Comparison of ENCODE assay signal across 1 cellular context in the genomic region with DNA sequence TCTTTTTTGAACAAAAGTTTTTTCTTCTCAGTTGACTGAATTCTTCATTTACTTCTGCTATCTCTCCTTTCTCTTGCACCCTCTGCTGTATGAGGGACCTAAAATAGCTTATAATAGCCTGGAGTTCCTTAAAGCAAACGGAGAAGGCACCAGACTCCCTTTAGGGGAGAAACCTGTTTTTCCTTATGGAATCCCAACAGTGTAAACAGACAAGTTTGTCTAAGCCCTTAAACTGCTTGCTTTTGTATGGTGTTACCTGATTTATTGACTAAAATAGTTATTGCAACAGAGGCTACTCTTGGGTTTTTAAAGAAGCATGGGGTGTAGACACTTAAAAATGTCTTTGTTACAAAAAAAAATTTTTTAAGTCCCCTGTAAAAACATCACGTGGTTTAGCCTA.
TF ChIP-seq lines count a peak whose summit lies in the region.

No MANE protein-coding gene starts in this region.

TF ChIP-seq in GM23338, 12 proteins besides CTCF, POLR2A, EP300 and RAD21 (continued from another document):
- TF ChIP-seq, protein P1, sequence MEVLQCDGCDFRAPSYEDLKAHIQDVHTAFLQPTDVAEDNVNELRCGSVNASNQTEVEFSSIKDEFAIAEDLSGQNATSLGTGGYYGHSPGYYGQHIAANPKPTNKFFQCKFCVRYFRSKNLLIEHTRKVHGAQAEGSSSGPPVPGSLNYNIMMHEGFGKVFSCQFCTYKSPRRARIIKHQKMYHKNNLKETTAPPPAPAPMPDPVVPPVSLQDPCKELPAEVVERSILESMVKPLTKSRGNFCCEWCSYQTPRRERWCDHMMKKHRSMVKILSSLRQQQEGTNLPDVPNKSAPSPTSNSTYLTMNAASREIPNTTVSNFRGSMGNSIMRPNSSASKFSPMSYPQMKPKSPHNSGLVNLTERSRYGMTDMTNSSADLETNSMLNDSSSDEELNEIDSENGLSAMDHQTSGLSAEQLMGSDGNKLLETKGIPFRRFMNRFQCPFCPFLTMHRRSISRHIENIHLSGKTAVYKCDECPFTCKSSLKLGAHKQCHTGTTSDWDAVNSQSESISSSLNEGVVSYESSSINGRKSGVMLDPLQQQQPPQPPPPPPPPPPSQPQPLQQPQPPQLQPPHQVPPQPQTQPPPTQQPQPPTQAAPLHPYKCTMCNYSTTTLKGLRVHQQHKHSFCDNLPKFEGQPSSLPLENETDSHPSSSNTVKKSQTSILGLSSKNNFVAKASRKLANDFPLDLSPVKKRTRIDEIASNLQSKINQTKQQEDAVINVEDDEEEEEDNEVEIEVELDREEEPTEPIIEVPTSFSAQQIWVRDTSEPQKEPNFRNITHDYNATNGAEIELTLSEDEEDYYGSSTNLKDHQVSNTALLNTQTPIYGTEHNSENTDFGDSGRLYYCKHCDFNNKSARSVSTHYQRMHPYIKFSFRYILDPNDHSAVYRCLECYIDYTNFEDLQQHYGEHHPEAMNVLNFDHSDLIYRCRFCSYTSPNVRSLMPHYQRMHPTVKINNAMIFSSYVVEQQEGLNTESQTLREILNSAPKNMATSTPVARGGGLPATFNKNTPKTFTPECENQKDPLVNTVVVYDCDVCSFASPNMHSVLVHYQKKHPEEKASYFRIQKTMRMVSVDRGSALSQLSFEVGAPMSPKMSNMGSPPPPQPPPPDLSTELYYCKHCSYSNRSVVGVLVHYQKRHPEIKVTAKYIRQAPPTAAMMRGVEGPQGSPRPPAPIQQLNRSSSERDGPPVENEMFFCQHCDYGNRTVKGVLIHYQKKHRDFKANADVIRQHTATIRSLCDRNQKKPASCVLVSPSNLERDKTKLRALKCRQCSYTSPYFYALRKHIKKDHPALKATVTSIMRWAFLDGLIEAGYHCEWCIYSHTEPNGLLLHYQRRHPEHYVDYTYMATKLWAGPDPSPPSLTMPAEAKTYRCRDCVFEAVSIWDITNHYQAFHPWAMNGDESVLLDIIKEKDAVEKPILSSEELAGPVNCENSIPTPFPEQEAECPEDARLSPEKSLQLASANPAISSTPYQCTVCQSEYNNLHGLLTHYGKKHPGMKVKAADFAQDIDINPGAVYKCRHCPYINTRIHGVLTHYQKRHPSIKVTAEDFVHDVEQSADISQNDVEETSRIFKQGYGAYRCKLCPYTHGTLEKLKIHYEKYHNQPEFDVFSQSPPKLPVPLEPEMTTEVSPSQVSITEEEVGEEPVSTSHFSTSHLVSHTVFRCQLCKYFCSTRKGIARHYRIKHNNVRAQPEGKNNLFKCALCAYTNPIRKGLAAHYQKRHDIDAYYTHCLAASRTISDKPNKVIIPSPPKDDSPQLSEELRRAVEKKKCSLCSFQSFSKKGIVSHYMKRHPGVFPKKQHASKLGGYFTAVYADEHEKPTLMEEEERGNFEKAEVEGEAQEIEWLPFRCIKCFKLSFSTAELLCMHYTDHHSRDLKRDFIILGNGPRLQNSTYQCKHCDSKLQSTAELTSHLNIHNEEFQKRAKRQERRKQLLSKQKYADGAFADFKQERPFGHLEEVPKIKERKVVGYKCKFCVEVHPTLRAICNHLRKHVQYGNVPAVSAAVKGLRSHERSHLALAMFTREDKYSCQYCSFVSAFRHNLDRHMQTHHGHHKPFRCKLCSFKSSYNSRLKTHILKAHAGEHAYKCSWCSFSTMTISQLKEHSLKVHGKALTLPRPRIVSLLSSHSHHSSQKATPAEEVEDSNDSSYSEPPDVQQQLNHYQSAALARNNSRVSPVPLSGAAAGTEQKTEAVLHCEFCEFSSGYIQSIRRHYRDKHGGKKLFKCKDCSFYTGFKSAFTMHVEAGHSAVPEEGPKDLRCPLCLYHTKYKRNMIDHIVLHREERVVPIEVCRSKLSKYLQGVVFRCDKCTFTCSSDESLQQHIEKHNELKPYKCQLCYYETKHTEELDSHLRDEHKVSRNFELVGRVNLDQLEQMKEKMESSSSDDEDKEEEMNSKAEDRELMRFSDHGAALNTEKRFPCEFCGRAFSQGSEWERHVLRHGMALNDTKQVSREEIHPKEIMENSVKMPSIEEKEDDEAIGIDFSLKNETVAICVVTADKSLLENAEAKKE (CRISPR knock-in tag; IDR thresholded peaks at IDR 0.05): no peak
- TF ChIP-seq ZNF114 (CRISPR knock-in tag; IDR thresholded peaks at IDR 0.05) (no peak), CREB1 (CRISPR knock-in tag; IDR thresholded peaks at IDR 0.05; ENCODE audit: low read depth) (no peak), STAT1 (IDR thresholded peaks at IDR 0.05; ENCODE audit: unreplicated experiment) (no peak), POLR2AphosphoS5 (IDR thresholded peaks at IDR 0.05; ENCODE audit: low read depth) (no peak), ZNF331 (CRISPR knock-in tag; IDR thresholded peaks at IDR 0.05; ENCODE audit: low read depth) (no peak), NANOG (IDR thresholded peaks at IDR 0.05; ENCODE audit: borderline replicate concordance) (no peak)
- TF ChIP-seq, protein P2, sequence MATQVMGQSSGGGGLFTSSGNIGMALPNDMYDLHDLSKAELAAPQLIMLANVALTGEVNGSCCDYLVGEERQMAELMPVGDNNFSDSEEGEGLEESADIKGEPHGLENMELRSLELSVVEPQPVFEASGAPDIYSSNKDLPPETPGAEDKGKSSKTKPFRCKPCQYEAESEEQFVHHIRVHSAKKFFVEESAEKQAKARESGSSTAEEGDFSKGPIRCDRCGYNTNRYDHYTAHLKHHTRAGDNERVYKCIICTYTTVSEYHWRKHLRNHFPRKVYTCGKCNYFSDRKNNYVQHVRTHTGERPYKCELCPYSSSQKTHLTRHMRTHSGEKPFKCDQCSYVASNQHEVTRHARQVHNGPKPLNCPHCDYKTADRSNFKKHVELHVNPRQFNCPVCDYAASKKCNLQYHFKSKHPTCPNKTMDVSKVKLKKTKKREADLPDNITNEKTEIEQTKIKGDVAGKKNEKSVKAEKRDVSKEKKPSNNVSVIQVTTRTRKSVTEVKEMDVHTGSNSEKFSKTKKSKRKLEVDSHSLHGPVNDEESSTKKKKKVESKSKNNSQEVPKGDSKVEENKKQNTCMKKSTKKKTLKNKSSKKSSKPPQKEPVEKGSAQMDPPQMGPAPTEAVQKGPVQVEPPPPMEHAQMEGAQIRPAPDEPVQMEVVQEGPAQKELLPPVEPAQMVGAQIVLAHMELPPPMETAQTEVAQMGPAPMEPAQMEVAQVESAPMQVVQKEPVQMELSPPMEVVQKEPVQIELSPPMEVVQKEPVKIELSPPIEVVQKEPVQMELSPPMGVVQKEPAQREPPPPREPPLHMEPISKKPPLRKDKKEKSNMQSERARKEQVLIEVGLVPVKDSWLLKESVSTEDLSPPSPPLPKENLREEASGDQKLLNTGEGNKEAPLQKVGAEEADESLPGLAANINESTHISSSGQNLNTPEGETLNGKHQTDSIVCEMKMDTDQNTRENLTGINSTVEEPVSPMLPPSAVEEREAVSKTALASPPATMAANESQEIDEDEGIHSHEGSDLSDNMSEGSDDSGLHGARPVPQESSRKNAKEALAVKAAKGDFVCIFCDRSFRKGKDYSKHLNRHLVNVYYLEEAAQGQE (IDR thresholded peaks at IDR 0.05; ENCODE audit: unreplicated experiment): no peak
- TF ChIP-seq, protein P3, sequence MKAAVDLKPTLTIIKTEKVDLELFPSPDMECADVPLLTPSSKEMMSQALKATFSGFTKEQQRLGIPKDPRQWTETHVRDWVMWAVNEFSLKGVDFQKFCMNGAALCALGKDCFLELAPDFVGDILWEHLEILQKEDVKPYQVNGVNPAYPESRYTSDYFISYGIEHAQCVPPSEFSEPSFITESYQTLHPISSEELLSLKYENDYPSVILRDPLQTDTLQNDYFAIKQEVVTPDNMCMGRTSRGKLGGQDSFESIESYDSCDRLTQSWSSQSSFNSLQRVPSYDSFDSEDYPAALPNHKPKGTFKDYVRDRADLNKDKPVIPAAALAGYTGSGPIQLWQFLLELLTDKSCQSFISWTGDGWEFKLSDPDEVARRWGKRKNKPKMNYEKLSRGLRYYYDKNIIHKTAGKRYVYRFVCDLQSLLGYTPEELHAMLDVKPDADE (IDR thresholded peaks at IDR 0.05): no peak
